In the genomic region with DNA sequence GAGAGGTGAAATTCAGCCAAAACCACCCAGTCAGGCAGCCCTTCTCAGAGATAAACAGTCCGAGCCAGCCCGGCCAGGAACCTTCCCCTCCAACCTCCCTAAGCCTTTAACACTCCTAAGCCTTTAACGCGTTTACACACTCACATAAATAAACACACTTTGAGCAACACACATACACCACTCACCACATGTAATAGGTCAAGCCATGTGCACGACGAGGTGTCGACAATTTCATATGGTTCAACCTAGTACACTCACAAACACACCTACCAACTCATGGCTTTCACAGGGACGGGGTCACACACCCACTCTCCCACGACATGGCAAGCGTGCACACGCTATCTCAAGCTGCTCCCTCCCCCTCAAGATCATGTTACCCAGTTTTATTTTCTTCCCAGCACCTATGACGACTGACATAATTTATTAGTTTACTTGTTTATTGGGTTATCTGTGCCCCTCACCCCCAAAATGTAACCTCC, we compare ENCODE assay signal across 1 cellular context.
TF ChIP-seq lines count a peak whose summit lies in the region.

No MANE protein-coding gene starts in this region.

TF ChIP-seq in H1, 55 proteins besides CTCF, POLR2A, EP300 and RAD21:
- TF ChIP-seq MAFK (IDR thresholded peaks at IDR 0.05; ENCODE audit: low read depth, low read length) (no peak), BCL11A (IDR thresholded peaks at IDR 0.05; ENCODE audit: low read depth in 2 of 2, low read length in 2 of 2) (no peak), ASH2L (IDR thresholded peaks at IDR 0.05; ENCODE audit: low read length) (peak; percentile 35), TAF7 (optimal IDR thresholded peaks at IDR 0.05; ENCODE audit: borderline replicate concordance, low read depth, low read length) (no peak), CEBPB (IDR thresholded peaks at IDR 0.05; ENCODE audit: low read depth, low read length) (no peak), POLR2AphosphoS5 (IDR thresholded peaks at IDR 0.05; ENCODE audit: low read depth, low read length) (no peak), YY1 (IDR thresholded peaks at IDR 0.05; ENCODE audit: low read depth, low read length) (no peak), RBBP5 (IDR thresholded peaks at IDR 0.05; ENCODE audit: borderline replicate concordance, low read depth, low read length) (0 out of 2 replicates have a peak, but pooled peaks have one; percentile 54), SP1 (IDR thresholded peaks at IDR 0.05; ENCODE audit: low read depth, low read length) (no peak), RXRA (IDR thresholded peaks at IDR 0.05; ENCODE audit: insufficient read depth, low read depth, low read length) (no peak)
